In the genomic region with DNA sequence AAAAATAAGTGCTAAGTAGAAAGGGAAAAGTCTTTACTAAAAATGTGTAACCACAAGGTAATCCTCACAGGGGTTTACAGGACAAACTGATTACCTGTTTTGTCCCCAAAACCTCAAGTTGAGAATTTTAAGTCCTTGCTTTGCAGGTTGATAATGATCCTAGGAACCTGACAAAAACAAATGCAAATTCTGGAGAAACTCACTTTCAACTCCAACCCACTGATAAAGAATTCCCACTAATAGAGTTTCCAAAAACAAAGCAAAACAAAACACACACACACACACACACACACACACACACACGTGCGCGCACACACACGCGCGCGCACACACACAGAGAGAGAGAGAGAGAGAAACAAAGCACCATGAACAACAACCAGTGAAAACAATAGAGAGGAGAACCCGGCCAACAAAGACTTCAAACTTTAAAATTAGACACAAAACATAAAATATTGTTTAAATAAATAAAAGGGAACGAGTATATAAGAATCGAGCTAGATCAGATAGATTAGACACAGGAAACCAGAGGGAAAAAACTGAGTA, we compare ENCODE assay signal across 21 cellular contexts.
A peak's percentile ranks its signal among the peaks of the same experiment; 100 is the strongest.
DNase-seq lines count a peak whose midpoint lies in the region; ATAC-seq and TF ChIP-seq lines count a peak whose summit lies in the region.
"Had no signal": no experiment of that assay in that cellular context is flagged by ENCODE, and none has a peak within 500 bp of the region (broad histone marks: within the 10 kb centered on the region; RNA-seq: fewer than 3 reads in every experiment).

No MANE protein-coding gene starts in this region.

- peaks cover 0 to 15% (median 6%) of the 10 kb centered on the region in 7 donors for H3K9me3 Mint-ChIP-seq in CD4-positive, CD25-positive, alpha-beta regulatory T cell
- H3K9me3 Mint-ChIP-seq in CD8-positive, alpha-beta T cell, result peaks cover 16% of the 10 kb centered on the region
- peaks cover 33% of the 10 kb centered on the region for H3K9me3 Mint-ChIP-seq in activated naive CD8-positive, alpha-beta T cell treated with anti-CD3 and anti-CD28 coated beads, Interleukin-2, amount 50 U/mL, for 24 hours
- H3K9me3 Mint-ChIP-seq in natural killer cell treated with Interleukin-12 subunit alpha and Interleukin-12 subunit beta and Interleukin-15 and Interleukin-18, amount 100 ng/mL, for 72 hours, result peaks cover 13% of the 10 kb centered on the region

- H3K36me3 Mint-ChIP-seq in CD4-positive, CD25-positive, alpha-beta regulatory T cell, result peaks cover 52% of the 10 kb centered on the region
- peaks cover 46% of the 10 kb centered on the region for H3K36me3 Mint-ChIP-seq in CD8-positive, alpha-beta T cell
- peaks cover 53% of the 10 kb centered on the region for H3K36me3 Mint-ChIP-seq in activated naive CD8-positive, alpha-beta T cell treated with anti-CD3 and anti-CD28 coated beads, Interleukin-2, amount 50 U/mL, for 24 hours (ENCODE audit: low read depth)
- peaks cover 33% of the 10 kb centered on the region for H3K36me3 Mint-ChIP-seq in natural killer cell treated with Interleukin-12 subunit alpha and Interleukin-12 subunit beta and Interleukin-15 and Interleukin-18, amount 100 ng/mL, for 72 hours

- H3K9me3 ChIP-seq in CD4-positive, CD25-positive, alpha-beta regulatory T cell (ENCODE audit: control insufficient read depth in 2 of 2, low read length in 2 of 2), result peaks cover 17 to 22% of the 10 kb centered on the region in 2 experiments
- peaks cover 8% of the 10 kb centered on the region for H3K9me3 ChIP-seq in CD8-positive, alpha-beta T cell (ENCODE audit: low read length)

- DNase-seq in CD4-positive, CD25-positive, alpha-beta regulatory T cell, result no peak
- DNase-seq in CD8-positive, alpha-beta T cell, result no peak
- no peak for DNase-seq in activated naive CD8-positive, alpha-beta T cell treated with anti-CD3 and anti-CD28 coated beads, Interleukin-2, amount 50 U/mL, for 24 hours
- DNase-seq in natural killer cell treated with Interleukin-12 subunit alpha and Interleukin-12 subunit beta and Interleukin-15 and Interleukin-18, amount 100 ng/mL, for 72 hours (ENCODE audit: low spot score), result no peak
- no peak for DNase-seq in T-helper 9 cell
- no peak for DNase-seq in NCI-H2171 treated with DMSO at 0.1 percent for 48 hours (lab: John Stamatoyannopoulos, UW)
- DNase-seq: activated CD4-positive, alpha-beta memory T cell treated with anti-CD3 and anti-CD28 coated beads, Interleukin-2, amount 10 ng/mL, durations not matched to agents 7 days and 5 days; activated effector memory CD4-positive, alpha-beta T cell treated with Interleukin-2 at 50 U/mL for 16 hours; cortex of kidney; erythroblast; MM.1S; mucosa of descending colon; NCI-H226; stimulated activated CD4-positive, alpha-beta T cell treated with anti-CD3 and anti-CD28 coated beads, Interleukin-1b, Interleukin-23, amount 100 ng/mL, for 48 hours; SW 1271; WERI-Rb-1 had no signal

- intact Hi-C loops in CD8-positive, alpha-beta T cell (cut with DNase I, micrococcal nuclease), result no loop called here

- H3K27me3 Mint-ChIP-seq in CD4-positive, CD25-positive, alpha-beta regulatory T cell, result no peaks in the 10 kb centered on the region
- H3K27me3 Mint-ChIP-seq in CD8-positive, alpha-beta T cell (ENCODE audit: low read depth), result no peaks in the 10 kb centered on the region
- H3K27me3 Mint-ChIP-seq in activated naive CD8-positive, alpha-beta T cell treated with anti-CD3 and anti-CD28 coated beads, Interleukin-2, amount 50 U/mL, for 24 hours, result no peaks in the 10 kb centered on the region
- no peaks in the 10 kb centered on the region for H3K27me3 Mint-ChIP-seq in natural killer cell treated with Interleukin-12 subunit alpha and Interleukin-12 subunit beta and Interleukin-15 and Interleukin-18, amount 100 ng/mL, for 72 hours
- H3K27me3 Mint-ChIP-seq: activated CD4-positive, alpha-beta memory T cell treated with anti-CD3 and anti-CD28 coated beads, Interleukin-2, amount 10 ng/mL, durations not matched to agents 7 days and 5 days had no signal

- H3K27ac Mint-ChIP-seq in CD4-positive, CD25-positive, alpha-beta regulatory T cell, result peak overlapping the region; percentile 78 to 94 (median 88)
- peak overlapping the region; percentile 93 for H3K27ac Mint-ChIP-seq in CD8-positive, alpha-beta T cell
- H3K27ac Mint-ChIP-seq in activated naive CD8-positive, alpha-beta T cell treated with anti-CD3 and anti-CD28 coated beads, Interleukin-2, amount 50 U/mL, for 24 hours, result peak overlapping the region; percentile 4
- peak overlapping the region in 1 of 2 donors; percentile 5 for H3K27ac Mint-ChIP-seq in natural killer cell treated with Interleukin-12 subunit alpha and Interleukin-12 subunit beta and Interleukin-15 and Interleukin-18, amount 100 ng/mL, for 72 hours
- H3K27ac Mint-ChIP-seq: activated CD4-positive, alpha-beta memory T cell treated with anti-CD3 and anti-CD28 coated beads, Interleukin-2, amount 10 ng/mL, durations not matched to agents 7 days and 5 days had no signal

- H3K4me3 Mint-ChIP-seq in CD4-positive, CD25-positive, alpha-beta regulatory T cell, result peak overlapping the region in 3 of 4 donors; percentile 38 to 64 (median 60)
- peak overlapping the region; percentile 72 for H3K4me3 Mint-ChIP-seq in CD8-positive, alpha-beta T cell
- peak overlapping the region; percentile 40 for H3K4me3 Mint-ChIP-seq in activated naive CD8-positive, alpha-beta T cell treated with anti-CD3 and anti-CD28 coated beads, Interleukin-2, amount 50 U/mL, for 24 hours
- H3K4me3 Mint-ChIP-seq in natural killer cell treated with Interleukin-12 subunit alpha and Interleukin-12 subunit beta and Interleukin-15 and Interleukin-18, amount 100 ng/mL, for 72 hours, result peak overlapping the region; percentile 3
- H3K4me3 Mint-ChIP-seq: activated CD4-positive, alpha-beta memory T cell treated with anti-CD3 and anti-CD28 coated beads, Interleukin-2, amount 10 ng/mL, durations not matched to agents 7 days and 5 days had no signal

- no peak for TF ChIP-seq CTCF in CD8-positive, alpha-beta T cell (IDR thresholded peaks at IDR 0.05)

- no peak overlapping the region for H3K27ac ChIP-seq in CD4-positive, CD25-positive, alpha-beta regulatory T cell (ENCODE audit: insufficient read depth, low read length, poor library complexity, severe bottlenecking)
- H3K27ac ChIP-seq in CD8-positive, alpha-beta T cell (ENCODE audit: low read depth, low read length), result no peak overlapping the region
- H3K27ac ChIP-seq: RWPE1, vagina, WERI-Rb-1 had no signal

- H3K4me3 ChIP-seq in CD4-positive, CD25-positive, alpha-beta regulatory T cell (ENCODE audit: low read depth, low read length), result peak overlapping the region; percentile 51
- H3K4me3 ChIP-seq in CD8-positive, alpha-beta T cell (ENCODE audit: low read depth, low read length), result no peak overlapping the region
- H3K4me3 ChIP-seq: HAP-1, mucosa of descending colon, vagina had no signal

- peaks cover 13% of the 10 kb centered on the region for H3K36me3 ChIP-seq in CD4-positive, CD25-positive, alpha-beta regulatory T cell (ENCODE audit: control insufficient read depth, insufficient read depth, low read length)
- no peaks in the 10 kb centered on the region for H3K36me3 ChIP-seq in CD8-positive, alpha-beta T cell (ENCODE audit: insufficient read depth, low read length)
- H3K36me3 ChIP-seq: HAP-1, vagina, WERI-Rb-1 had no signal

- no peak for ATAC-seq in CD4-positive, CD25-positive, alpha-beta regulatory T cell (ENCODE audit: low read depth in 2 of 2)
- no peak for ATAC-seq in CD8-positive, alpha-beta T cell
- ATAC-seq in activated naive CD8-positive, alpha-beta T cell treated with anti-CD3 and anti-CD28 coated beads, Interleukin-2, amount 50 U/mL, for 24 hours, result no peak
- ATAC-seq in natural killer cell treated with Interleukin-12 subunit alpha and Interleukin-12 subunit beta and Interleukin-15 and Interleukin-18, amount 100 ng/mL, for 72 hours, result no peak
- ATAC-seq in HG02571 (IDR thresholded peaks at IDR 0.05; ENCODE audit: unreplicated experiment), result no peak
- ATAC-seq: left lobe of liver, mucosa of descending colon had no signal

- peaks cover 43 to 72% (median 48%) of the 10 kb centered on the region in 4 donors for H3K4me1 Mint-ChIP-seq in CD4-positive, CD25-positive, alpha-beta regulatory T cell
- peaks cover 73% of the 10 kb centered on the region for H3K4me1 Mint-ChIP-seq in CD8-positive, alpha-beta T cell (ENCODE audit: low read depth)
- peaks cover 51% of the 10 kb centered on the region for H3K4me1 Mint-ChIP-seq in activated naive CD8-positive, alpha-beta T cell treated with anti-CD3 and anti-CD28 coated beads, Interleukin-2, amount 50 U/mL, for 24 hours
- peaks cover 37 to 48% of the 10 kb centered on the region in 2 donors for H3K4me1 Mint-ChIP-seq in natural killer cell treated with Interleukin-12 subunit alpha and Interleukin-12 subunit beta and Interleukin-15 and Interleukin-18, amount 100 ng/mL, for 72 hours (ENCODE audit: low read depth in 2 of 2)

- CTCF ChIA-PET in CD8-positive, alpha-beta T cell (lab: Charles Lee), result no interaction called here

- POLR2A ChIA-PET in CD8-positive, alpha-beta T cell (lab: Charles Lee), result interaction anchor here (0.7 kb wide), 1 partner anchor 40 kb away, joined by 3 read pairs; no protein-coding TSS in a partner anchor

- H3K4me1 ChIP-seq in CD4-positive, CD25-positive, alpha-beta regulatory T cell (ENCODE audit: control insufficient read depth, insufficient read depth, low read length, poor library complexity, severe bottlenecking), result peaks cover 10% of the 10 kb centered on the region
- peaks cover 44% of the 10 kb centered on the region for H3K4me1 ChIP-seq in CD8-positive, alpha-beta T cell (ENCODE audit: insufficient read depth, low read length)
- H3K4me1 ChIP-seq: HAP-1, vagina had no signal

- no peaks in the 10 kb centered on the region for H3K27me3 ChIP-seq in CD4-positive, CD25-positive, alpha-beta regulatory T cell (ENCODE audit: control insufficient read depth, insufficient read depth, low read length)
- no peaks in the 10 kb centered on the region for H3K27me3 ChIP-seq in CD8-positive, alpha-beta T cell (ENCODE audit: insufficient read depth, low read length)
- H3K27me3 ChIP-seq: vagina had no signal

Comparison
In these comparisons a context has a peak if more than half of its experiments do, and no peak if none do; other contexts are left out.
1. H3K4me3 Mint-ChIP-seq: peak in every context shown above with its lines; median percentile 72 in CD8-positive, alpha-beta T cell; 60 in CD4-positive, CD25-positive, alpha-beta regulatory T cell; 40 in activated naive CD8-positive, alpha-beta T cell treated with anti-CD3 and anti-CD28 coated beads, Interleukin-2, amount 50 U/mL, for 24 hours; 3 in natural killer cell treated with Interleukin-12 subunit alpha and Interleukin-12 subunit beta and Interleukin-15 and Interleukin-18, amount 100 ng/mL, for 72 hours.